ENCODE assay signal across 8 cellular contexts in the genomic region with DNA sequence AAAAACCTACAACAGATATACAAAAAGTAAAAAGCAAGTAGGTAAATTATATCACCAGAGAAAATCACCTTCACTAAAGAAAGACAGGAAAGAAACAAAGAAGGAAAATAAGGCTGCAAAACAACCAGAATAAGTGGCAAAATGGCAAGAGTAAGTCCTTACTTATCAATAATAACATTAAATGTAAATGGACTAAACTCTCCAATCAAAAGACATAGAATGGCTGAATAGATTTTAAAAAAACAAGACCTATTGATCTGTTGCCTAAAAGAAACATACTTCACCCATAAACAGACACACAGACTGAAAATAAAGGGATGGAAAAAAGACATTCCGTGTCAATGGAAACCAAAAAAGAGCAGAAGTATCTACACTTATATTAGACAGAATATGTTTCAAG.
"Had no signal": no experiment of that assay in that cellular context is flagged by ENCODE, and none has a peak within 500 bp of the region (broad histone marks: within the 10 kb centered on the region; RNA-seq: fewer than 3 reads in every experiment).

No MANE protein-coding gene starts in this region.

- FAIRE-seq: G401.6, GM12878, GM12891, GM12892, GM18507, GM19239 had no signal

- H3K4me3 ChIP-seq: GM12878 had no signal

- ATAC-seq: GM12878 had no signal

- DNase-seq: GDM1, GF-D8 had no signal
